21 cellular contexts compared by ENCODE assay signal in the genomic region with DNA sequence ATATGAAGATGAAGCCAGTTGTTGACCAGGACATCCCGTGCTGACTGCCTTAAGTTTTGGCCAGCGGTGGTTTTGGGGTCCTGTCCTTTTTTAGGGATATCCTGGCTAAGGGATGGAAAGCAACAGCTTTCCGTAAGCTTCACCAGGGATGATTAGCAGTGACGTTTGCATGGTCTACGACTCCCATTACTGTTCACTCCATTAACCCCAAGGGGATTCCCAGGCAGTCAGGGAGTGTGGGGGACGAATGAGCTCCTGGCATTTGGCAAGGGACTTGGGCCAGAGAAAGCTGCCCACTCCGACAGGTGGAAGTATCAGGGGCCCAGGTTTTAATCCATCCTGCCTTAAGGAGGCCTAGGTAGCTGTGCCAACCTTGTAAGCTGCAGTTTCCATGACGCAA.
DNase-seq lines count a peak whose midpoint lies in the region; FAIRE-seq and TF ChIP-seq lines count a peak whose summit lies in the region.
"Had no signal": no experiment of that assay in that cellular context is flagged by ENCODE, and none has a peak within 500 bp of the region (broad histone marks: within the 10 kb centered on the region; RNA-seq: fewer than 3 reads in every experiment).

No MANE protein-coding gene starts in this region.

- H3K27ac ChIP-seq in HEK293 (ENCODE audit: extremely low read depth, low read depth, low read length) (no peak overlapping the region), VCaP (peak overlapping the region; percentile 73; the same call in 1 of the 2 replicates), tibial artery (no peak overlapping the region), small intestine (ENCODE audit: low read depth in 1 of 2, low read length in 1 of 2) (no peak overlapping the region)
- H3K27ac ChIP-seq: BLaER1 treated with 17β-estradiol and CSF1 and Interleukin-3, amounts not matched to agents 10 nM and 100 nM; GM23248; HL-60 had no signal

- intact Hi-C loops in tibial artery (cut with DNase I; ENCODE audit: low total_unique reads): no loop called here

- DNase-seq in kidney epithelial cell (ENCODE audit: low read depth) (peak; percentile 5), tibial artery (no peak), SIG-M5 treated with dmso at 0.1 percent for 504 hours (lab: John Stamatoyannopoulos, UW; ENCODE audit: unreplicated experiment) (no peak), MV-4-11 (lab: John Stamatoyannopoulos, UW) (no peak), small intestine (no peak)
- DNase-seq: Caco-2; CD4-positive, alpha-beta memory T cell; DND-41; GM23248; H9; NCI-H1417; NCI-H187; NCI-H446; NCI-H526; Right ventricle myocardium superior had no signal

- CTCF ChIA-PET in HEK293 (lab: Yijun Ruan, JAX): interaction anchor here (1.2 kb wide), 1 partner anchor 96 kb away, joined by 3 read pairs; no protein-coding TSS in a partner anchor

- POLR2A ChIA-PET in HEK293 (lab: Yijun Ruan, JAX): no interaction called here

- H3K36me3 ChIP-seq in HEK293 (ENCODE audit: control insufficient read depth in 2 of 2, insufficient read depth in 1 of 2, low read length in 2 of 2) (peaks cover 0 to 9% of the 10 kb centered on the region in 2 experiments; a peak in 2 of 3 replicates), kidney epithelial cell (ENCODE audit: control insufficient read depth, insufficient read depth, low read length) (no peaks in the 10 kb centered on the region), tibial artery (peaks cover 0 to 4% (median 0%) of the 10 kb centered on the region in 3 donors), small intestine (ENCODE audit: control insufficient read depth in 2 of 2, insufficient read depth in 2 of 2, low read length in 2 of 2) (no peaks in the 10 kb centered on the region)

- H3K9me3 ChIP-seq in HEK293 (ENCODE audit: control insufficient read depth, insufficient read depth, low read depth, low read length) (no peaks in the 10 kb centered on the region), tibial artery (no peaks in the 10 kb centered on the region), small intestine (ENCODE audit: control insufficient read depth, low read depth) (no peaks in the 10 kb centered on the region)
- H3K9me3 ChIP-seq: BLaER1 treated with 17β-estradiol and CSF1 and Interleukin-3, amounts not matched to agents 10 nM and 100 nM; Caco-2 had no signal

- H3K27me3 ChIP-seq in kidney epithelial cell (ENCODE audit: control insufficient read depth, insufficient read depth, low read length) (no peaks in the 10 kb centered on the region), tibial artery (no peaks in the 10 kb centered on the region), small intestine (ENCODE audit: control insufficient read depth in 2 of 2, insufficient read depth in 2 of 2, low read length in 2 of 2) (no peaks in the 10 kb centered on the region)
- H3K27me3 ChIP-seq: BLaER1 treated with 17β-estradiol and CSF1 and Interleukin-3, amounts not matched to agents 10 nM and 100 nM had no signal

- H3K4me3 ChIP-seq in HEK293 (ENCODE audit: low read depth, low read length) (no peak overlapping the region), kidney epithelial cell (ENCODE audit: low read depth, low read length) (no peak overlapping the region), tibial artery (no peak overlapping the region), small intestine (ENCODE audit: low read depth in 1 of 2, low read length in 2 of 2) (no peak overlapping the region)
- H3K4me3 ChIP-seq: BLaER1 treated with 17β-estradiol and CSF1 and Interleukin-3, amounts not matched to agents 10 nM and 100 nM; GM23248 had no signal

- TF ChIP-seq CTCF in HEK293 (tag by site-specific recombination; IDR thresholded peaks at IDR 0.05) (no peak), VCaP (conservative IDR thresholded peaks at IDR 0.05) (no peak), kidney epithelial cell (IDR thresholded peaks at IDR 0.05; ENCODE audit: insufficient read depth, low read length, poor library complexity, severe bottlenecking) (no peak), tibial artery (IDR thresholded peaks at IDR 0.05) (no peak)

- 84% methylated on average over 8 of the region's 8 CpGs for WGBS in small intestine, 3 donors

- H3K4me1 ChIP-seq in HEK293 (ENCODE audit: control insufficient read depth, insufficient read depth, low read length) (no peaks in the 10 kb centered on the region), tibial artery (no peaks in the 10 kb centered on the region), small intestine (ENCODE audit: control insufficient read depth in 2 of 2, insufficient read depth in 1 of 2, low read depth in 1 of 2, low read length in 1 of 2) (no peaks in the 10 kb centered on the region)
- H3K4me1 ChIP-seq: Caco-2 had no signal

- no peak for FAIRE-seq in small intestine (lab: Jason Lieb, UNC)
- FAIRE-seq: GM18507, RCC 7860 had no signal

TF ChIP-seq in HEK293, 187 proteins besides CTCF, POLR2A, EP300 and RAD21:
- no peak for TF ChIP-seq WT1 (tag by site-specific recombination; IDR thresholded peaks at IDR 0.05)
- no peak for TF ChIP-seq ZSCAN30 (tag by site-specific recombination; IDR thresholded peaks at IDR 0.05)
- no peak for TF ChIP-seq SCRT1 (tag by site-specific recombination; IDR thresholded peaks at IDR 0.05; ENCODE audit: borderline replicate concordance)
- no peak for TF ChIP-seq ZFP3 (tag by site-specific recombination; IDR thresholded peaks at IDR 0.05; ENCODE audit: low read depth)
- no peak for TF ChIP-seq ZNF629 (tag by site-specific recombination; IDR thresholded peaks at IDR 0.05)
- TF ChIP-seq ZNF335 (tag by site-specific recombination; conservative IDR thresholded peaks at IDR 0.05): no peak
- TF ChIP-seq SCRT2 (tag by site-specific recombination; IDR thresholded peaks at IDR 0.05): 0 out of 2 replicates have a peak, but pooled peaks have one; percentile 21
- TF ChIP-seq, protein P1, sequence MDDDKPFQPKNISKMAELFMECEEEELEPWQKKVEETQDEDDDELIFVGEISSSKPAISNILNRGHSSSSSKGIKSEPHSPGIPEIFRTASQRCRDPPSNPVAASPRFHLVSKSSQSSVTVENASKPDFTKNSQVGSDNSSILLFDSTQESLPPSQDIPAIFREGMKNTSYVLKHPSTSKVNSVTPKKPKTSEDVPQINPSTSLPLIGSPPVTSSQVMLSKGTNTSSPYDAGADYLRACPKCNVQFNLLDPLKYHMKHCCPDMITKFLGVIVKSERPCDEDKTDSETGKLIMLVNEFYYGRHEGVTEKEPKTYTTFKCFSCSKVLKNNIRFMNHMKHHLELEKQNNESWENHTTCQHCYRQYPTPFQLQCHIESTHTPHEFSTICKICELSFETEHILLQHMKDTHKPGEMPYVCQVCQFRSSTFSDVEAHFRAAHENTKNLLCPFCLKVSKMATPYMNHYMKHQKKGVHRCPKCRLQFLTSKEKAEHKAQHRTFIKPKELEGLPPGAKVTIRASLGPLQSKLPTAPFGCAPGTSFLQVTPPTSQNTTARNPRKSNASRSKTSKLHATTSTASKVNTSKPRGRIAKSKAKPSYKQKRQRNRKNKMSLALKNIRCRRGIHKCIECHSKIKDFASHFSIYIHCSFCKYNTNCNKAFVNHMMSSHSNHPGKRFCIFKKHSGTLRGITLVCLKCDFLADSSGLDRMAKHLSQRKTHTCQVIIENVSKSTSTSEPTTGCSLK (tag by site-specific recombination; IDR thresholded peaks at IDR 0.05): no peak
TF ChIP-seq in HEK293: peak in this region for 1.
